Comparison of ENCODE assay signal across 21 cellular contexts in genomic region chr10:131086511-131086910, GRCh38.
DNase-seq lines count a peak whose midpoint lies in the region; ATAC-seq and TF ChIP-seq lines count a peak whose summit lies in the region.
"Had no signal": no experiment of that assay in that cellular context is flagged by ENCODE, and none has a peak within 500 bp of the region (broad histone marks: within the 10 kb centered on the region; RNA-seq: fewer than 3 reads in every experiment).

No MANE protein-coding gene starts in this region.

- no peak for TF ChIP-seq EP300 in SK-N-SH (IDR thresholded peaks at IDR 0.05; ENCODE audit: borderline replicate concordance in 1 of 2, low read depth in 1 of 2, low read length in 1 of 2)

- no peak overlapping the region for H3K4me3 ChIP-seq in SK-N-SH (ENCODE audit: low read depth in 2 of 2, low read length in 1 of 2)
- H3K4me3 ChIP-seq in neuronal stem cell (ENCODE audit: low read length in 2 of 2): no peak overlapping the region
- H3K4me3 ChIP-seq in osteoblast (ENCODE audit: insufficient read depth, low read length): no peak overlapping the region
- H3K4me3 ChIP-seq: BLaER1, GM12878, GM23248, HAP-1 had no signal

- H3K36me3 ChIP-seq in SK-N-SH (replicated peaks in 1 of 2; ENCODE audit: control insufficient read depth in 1 of 2, insufficient read depth in 2 of 2, low read length in 1 of 2) (no peaks in the 10 kb centered on the region), KOPT-K1 (ENCODE audit: insufficient read depth, low read length) (no peaks in the 10 kb centered on the region), neuronal stem cell (replicated peaks in 1 of 2; ENCODE audit: control insufficient read depth in 2 of 2, insufficient read depth in 2 of 2, low read length in 2 of 2) (no peaks in the 10 kb centered on the region), osteoblast (ENCODE audit: insufficient read depth, low read length) (no peaks in the 10 kb centered on the region)
- H3K36me3 ChIP-seq: BLaER1, HAP-1 had no signal

- H3K4me2 ChIP-seq in SK-N-SH: no peak overlapping the region
- no peak overlapping the region for H3K4me2 ChIP-seq in neuronal stem cell (ENCODE audit: insufficient read depth, low read length, poor library complexity, severe bottlenecking)
- no peak overlapping the region for H3K4me2 ChIP-seq in osteoblast (ENCODE audit: insufficient read depth, low read length)
- H3K4me2 ChIP-seq: BLaER1 had no signal

- no peak overlapping the region for H3K14ac ChIP-seq in neuronal stem cell (ENCODE audit: low read length)

- H3K9me3 ChIP-seq in SK-N-SH (no peaks in the 10 kb centered on the region), KOPT-K1 (ENCODE audit: insufficient read depth, low read length, poor library complexity, severe bottlenecking) (no peaks in the 10 kb centered on the region), neuronal stem cell (replicated peaks in 1 of 2; ENCODE audit: control insufficient read depth in 2 of 2, insufficient read depth in 1 of 2, low read depth in 1 of 2, low read length in 2 of 2) (no peaks in the 10 kb centered on the region), osteoblast (ENCODE audit: low read depth, low read length) (no peaks in the 10 kb centered on the region)
- H3K9me3 ChIP-seq: BLaER1, Caco-2, HAP-1 had no signal

- CTCF ChIA-PET in SK-N-SH (lab: Yijun Ruan, JAX): no interaction called here

- no peaks in the 10 kb centered on the region for H4K20me1 ChIP-seq in SK-N-SH (ENCODE audit: insufficient read depth)
- H4K20me1 ChIP-seq in osteoblast (ENCODE audit: insufficient read depth, low read length): no peaks in the 10 kb centered on the region
- H4K20me1 ChIP-seq: BLaER1 had no signal

- no peak for TF ChIP-seq CTCF in SK-N-SH (IDR thresholded peaks at IDR 0.05)
- no peak for TF ChIP-seq CTCF in osteoblast (IDR thresholded peaks at IDR 0.05; ENCODE audit: extremely low read depth, low read depth, low read length)

- H3K79me1 ChIP-seq in neuronal stem cell (ENCODE audit: low read depth, low read length): no peaks in the 10 kb centered on the region

- no peak for TF ChIP-seq RAD21 in SK-N-SH (IDR thresholded peaks at IDR 0.05; ENCODE audit: low read length)

- peak overlapping the region; percentile 59 for H2BK15ac ChIP-seq in neuronal stem cell (ENCODE audit: low read length)

- H2BK120ac ChIP-seq in neuronal stem cell (ENCODE audit: low read depth, low read length): no peak overlapping the region

- 23% methylated on average over 4 of the region's 5 CpGs for WGBS in SK-N-SH (ENCODE audit: low lambda C conversion rate)
- no CpG with 5 or more reads among the region's 5 CpGs for WGBS in neuronal stem cell (ENCODE audit: extremely low coverage in 2 of 2, insufficient read length in 2 of 2, insufficient replicate concordance in 1 of 2), 2 donors

- H2BK5ac ChIP-seq in neuronal stem cell (ENCODE audit: low read length): no peak overlapping the region

- no peaks in the 10 kb centered on the region for H3K79me2 ChIP-seq in SK-N-SH (ENCODE audit: insufficient read depth)
- H3K79me2 ChIP-seq in osteoblast (ENCODE audit: insufficient read depth, low read length): no peaks in the 10 kb centered on the region

- H3K18ac ChIP-seq in neuronal stem cell (ENCODE audit: low read length): peak overlapping the region; percentile 32

- no peak overlapping the region for H3K9ac ChIP-seq in SK-N-SH
- H3K9ac ChIP-seq in neuronal stem cell (ENCODE audit: low read depth, low read length, poor library complexity): no peak overlapping the region
- H3K9ac ChIP-seq: BLaER1, GM23248 had no signal

- H2AFZ ChIP-seq in SK-N-SH (ENCODE audit: low read depth) (no peak overlapping the region), neuronal stem cell (ENCODE audit: low read length) (no peak overlapping the region), osteoblast (ENCODE audit: low read length) (no peak overlapping the region)
- H2AFZ ChIP-seq: GM23248 had no signal

- H3K27me3 ChIP-seq in SK-N-SH (ENCODE audit: insufficient read depth) (no peaks in the 10 kb centered on the region), neuronal stem cell (ENCODE audit: control insufficient read depth in 3 of 3, insufficient read depth in 3 of 3, low read depth in 1 of 3, low read length in 3 of 3) (no peaks in the 10 kb centered on the region), osteoblast (ENCODE audit: insufficient read depth, low read length) (no peaks in the 10 kb centered on the region)
- H3K27me3 ChIP-seq: BLaER1 had no signal

- H2BK12ac ChIP-seq in neuronal stem cell (ENCODE audit: low read length): no peak overlapping the region

- H4K91ac ChIP-seq in neuronal stem cell (ENCODE audit: low read depth, low read length, poor library complexity): no peak overlapping the region

- H3K27ac ChIP-seq in SK-N-SH (ENCODE audit: low read depth in 2 of 2, low read length in 1 of 2): no peak overlapping the region
- H3K27ac ChIP-seq in KOPT-K1 (ENCODE audit: low read depth, low read length, poor library complexity, severe bottlenecking): peak overlapping the region; percentile 98
- no peak overlapping the region for H3K27ac ChIP-seq in neuronal stem cell (replicated peaks; ENCODE audit: low read length)
- H3K27ac ChIP-seq in osteoblast (ENCODE audit: low read depth, low read length): no peak overlapping the region
- H3K27ac ChIP-seq: 22Rv1, BLaER1, C4-2B, GM23248 had no signal

- H3K4ac ChIP-seq in neuronal stem cell (ENCODE audit: low read length): no peak overlapping the region

- no peak for DNase-seq in SK-N-SH
- no peak for DNase-seq in neuronal stem cell (ENCODE audit: low spot score)
- peak; percentile 32 for DNase-seq in sciatic nerve (ENCODE audit: low spot score)
- DNase-seq in stimulated activated CD8-positive, alpha-beta memory T cell treated with anti-CD3 and anti-CD28 coated beads, Interleukin-4, amount 100 ng/mL, for 48 hours: no peak
- no peak for DNase-seq in activated gamma-delta T cell (lab: John Stamatoyannopoulos, UW)
- no peak for DNase-seq in osteoblast (ENCODE audit: insufficient read length, low spot score, missing footprints)
- DNase-seq: Caco-2; CD4-positive, CD25-positive, alpha-beta regulatory T cell; CD8-positive, alpha-beta T cell; DMS153; EL; GDM1; GM23248; HFFc6 had no signal

- no peak overlapping the region for H3K23ac ChIP-seq in neuronal stem cell (ENCODE audit: low read depth, low read length, poor library complexity)

- no peak overlapping the region for H2AK5ac ChIP-seq in neuronal stem cell (ENCODE audit: low read depth, low read length)

- H3F3A ChIP-seq in SK-N-SH (replicated peaks; ENCODE audit: insufficient read depth): no peaks in the 10 kb centered on the region

- ATAC-seq in SK-N-SH treated with all-trans-retinoic acid at 6 μM for 48 hours: no peak
- no peak for ATAC-seq in sciatic nerve
- ATAC-seq: CD8-positive, alpha-beta T cell; GM12878 had no signal

- no peak overlapping the region for H4K8ac ChIP-seq in neuronal stem cell (ENCODE audit: low read depth, low read length)

- no peaks in the 10 kb centered on the region for H3K9me2 ChIP-seq in SK-N-SH

- H3K4me1 ChIP-seq in SK-N-SH (ENCODE audit: control insufficient read depth in 1 of 2, insufficient read depth in 2 of 2, low read depth in 1 of 2, low read length in 1 of 2) (peaks cover 0 to 37% of the 10 kb centered on the region in 2 experiments; a peak in 2 of 4 replicates), neuronal stem cell (ENCODE audit: control insufficient read depth in 2 of 2, insufficient read depth in 1 of 2, low read depth in 1 of 2, low read length in 2 of 2) (no peaks in the 10 kb centered on the region), osteoblast (ENCODE audit: insufficient read depth, low read length) (no peaks in the 10 kb centered on the region)
- H3K4me1 ChIP-seq: Caco-2, HAP-1 had no signal

- POLR2A ChIA-PET in SK-N-SH (lab: Yijun Ruan, JAX): no interaction called here

- intact Hi-C loops in sciatic nerve (cut with DNase I): no loop called here

TF ChIP-seq in SK-N-SH treated with all-trans-retinoic acid at 6 μM for 48 hours, 23 proteins besides CTCF, POLR2A, EP300 and RAD21:
- no peak for TF ChIP-seq RARB (CRISPR knock-in tag; IDR thresholded peaks at IDR 0.05)
- no peak for TF ChIP-seq CSDC2 (CRISPR knock-in tag; IDR thresholded peaks at IDR 0.05)
- TF ChIP-seq ZNF565 (CRISPR knock-in tag; conservative IDR thresholded peaks at IDR 0.05; ENCODE audit: low read depth): 0 out of 2 replicates have a peak, but pooled peaks have one; percentile 38
- TF ChIP-seq ZC3H10 (CRISPR knock-in tag; IDR thresholded peaks at IDR 0.05): no peak

TF ChIP-seq in SK-N-SH, 30 proteins besides CTCF, POLR2A, EP300 and RAD21 (continues in another document):
- TF ChIP-seq USF2 (IDR thresholded peaks at IDR 0.05; ENCODE audit: borderline replicate concordance, low read depth, low read length) (no peak), EZH2phosphoT487 (IDR thresholded peaks at IDR 0.05; ENCODE audit: borderline replicate concordance, low read depth) (no peak), FOXM1 (IDR thresholded peaks at IDR 0.05; ENCODE audit: low read depth) (no peak), NRF1 (IDR thresholded peaks at IDR 0.05; ENCODE audit: low read depth, low read length) (no peak), GABPA (IDR thresholded peaks at IDR 0.05; ENCODE audit: low read depth) (no peak), MAX (IDR thresholded peaks at IDR 0.05; ENCODE audit: low read depth) (no peak), SIN3A (IDR thresholded peaks at IDR 0.05; ENCODE audit: borderline replicate concordance, low read depth, low read length) (no peak)
